Comparison of ENCODE assay signal across 26 cellular contexts in genomic region chr7:78444267-78444666, GRCh38.
"Had no signal": no experiment of that assay in that cellular context is flagged by ENCODE, and none has a peak within 500 bp of the region (broad histone marks: within the 10 kb centered on the region; RNA-seq: fewer than 3 reads in every experiment).

No MANE protein-coding gene starts in this region.

- DNase-seq: kidney; left colon; left lung; lower lobe of right lung; mammary epithelial cell; mesenchymal stem cell; naive B cell; natural killer cell; nephron progenitor cell; occipital lobe; psoas muscle; right lobe of liver; stimulated activated CD4-positive, alpha-beta T cell treated with anti-CD3 and anti-CD28 coated beads, Interleukin-1b, Interleukin-23, amount 100 ng/mL, for 48 hours; stimulated activated CD4-positive, alpha-beta T cell treated with anti-CD3 and anti-CD28 coated beads, Interleukin-2, amount 100 ng/mL, for 48 hours; stimulated activated CD4-positive, alpha-beta T cell treated with anti-CD3 and anti-CD28 coated beads, Interleukin-4, amount 100 ng/mL, for 4 hours; stimulated activated CD8-positive, alpha-beta memory T cell treated with anti-CD3 and anti-CD28 coated beads, Interleukin-4, amount 100 ng/mL, for 48 hours; stimulated activated naive CD4-positive, alpha-beta T cell treated with Interleukin-2 at 50 U/mL for 16 hours; stimulated activated naive CD8-positive, alpha-beta T cell treated with anti-CD3 and anti-CD28 coated beads, Interleukin-15, amount 100 ng/mL, for 72 hours; substantia nigra; uterus had no signal

- H3K9me3 ChIP-seq: left lung, lower lobe of right lung, neutrophil, psoas muscle, right lobe of liver, tibial nerve, uterus had no signal

- H3K36me3 ChIP-seq: left lung, lower lobe of right lung, neural progenitor cell, neutrophil, right lobe of liver, tibial nerve, uterus had no signal

- H3K27ac ChIP-seq: left lung, lower lobe of right lung, neural progenitor cell, neutrophil, parathyroid adenoma, psoas muscle, right lobe of liver, tibial nerve, uterus had no signal

- ATAC-seq: left colon; left lung; lower lobe of right lung; natural killer cell; psoas muscle; stimulated activated memory B cell treated with anti-CD40 and anti-IgM and Interleukin-4, amounts not matched to agents 10 μg/mL and 1 μg/mL and 100 μg/mL, for 72 hours; stimulated activated naive CD8-positive, alpha-beta T cell treated with anti-CD3 and anti-CD28 coated beads, Interleukin-15, amount 100 ng/mL, for 72 hours had no signal

- H2AFZ ChIP-seq: neural progenitor cell, parathyroid adenoma had no signal

- H3K9ac ChIP-seq: neural progenitor cell, parathyroid adenoma had no signal

- H3K4me1 ChIP-seq: left lung, lower lobe of right lung, neural progenitor cell, parathyroid adenoma, psoas muscle, right lobe of liver, tibial nerve, uterus had no signal

- H3K4me2 ChIP-seq: neural progenitor cell, smooth muscle cell had no signal

- H3K27me3 ChIP-seq: left lung, neural progenitor cell, neutrophil, right lobe of liver, tibial nerve, uterus had no signal

- H3K79me2 ChIP-seq: parathyroid adenoma had no signal

- H3K4me3 ChIP-seq: left lung, lower lobe of right lung, neural progenitor cell, psoas muscle, right lobe of liver, smooth muscle cell, tibial nerve, uterus had no signal
